Comparison of ENCODE assay signal across 9 cellular contexts in the genomic region with DNA sequence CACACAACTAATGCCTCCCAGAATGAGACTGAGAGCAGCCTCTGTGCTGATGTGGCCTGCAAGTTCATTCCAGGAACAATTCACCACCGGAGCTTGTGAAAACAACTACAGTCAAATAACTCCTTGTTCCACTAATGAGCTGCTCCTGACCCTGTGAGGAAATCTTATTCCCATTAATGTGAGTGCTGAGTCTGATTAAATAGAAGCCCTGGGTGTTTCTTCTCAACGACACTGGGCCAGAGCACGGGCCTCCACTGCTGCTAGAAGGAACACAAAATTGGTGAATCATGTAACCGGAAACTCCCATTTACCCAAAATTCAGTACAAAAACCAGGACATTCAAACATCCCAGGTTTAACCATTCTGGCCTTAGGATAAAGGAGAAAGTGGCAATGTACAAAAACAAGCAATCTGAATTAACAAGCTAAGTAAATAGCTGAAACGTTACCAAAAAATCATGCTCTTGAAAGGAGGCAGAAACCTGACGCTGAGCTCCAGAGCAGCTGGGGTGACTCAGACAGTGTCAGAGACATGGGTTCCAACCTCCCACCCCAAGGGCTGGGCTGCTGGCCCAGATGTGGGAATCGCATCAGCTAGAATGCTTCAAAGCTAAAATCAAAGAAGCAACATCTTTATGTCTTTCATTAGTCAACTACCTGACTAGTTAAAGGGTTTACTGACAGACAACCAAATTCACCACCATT. TPM values are rescaled to one million over a fixed set of nuclear protein-coding genes. Genes with fewer than 3 reads are reported as not detected.
DNase-seq lines count a peak whose midpoint lies in the region; ATAC-seq and TF ChIP-seq lines count a peak whose summit lies in the region.
"Had no signal": no experiment of that assay in that cellular context is flagged by ENCODE, and none has a peak within 500 bp of the region (broad histone marks: within the 10 kb centered on the region; RNA-seq: fewer than 3 reads in every experiment).

No MANE protein-coding gene starts in this region.

- no peaks in the 10 kb centered on the region for H3K27me3 Mint-ChIP-seq in MCF 10A (ENCODE audit: insufficient read depth, unreplicated experiment)
- H3K27me3 Mint-ChIP-seq: stimulated activated naive CD8-positive, alpha-beta T cell treated with anti-CD3 and anti-CD28 coated beads, Interleukin-15, amount 100 ng/mL, for 72 hours had no signal

- no peak overlapping the region for H3K4me3 Mint-ChIP-seq in MCF 10A (ENCODE audit: unreplicated experiment)
- H3K4me3 Mint-ChIP-seq: stimulated activated naive CD8-positive, alpha-beta T cell treated with anti-CD3 and anti-CD28 coated beads, Interleukin-15, amount 100 ng/mL, for 72 hours had no signal

- DNase-seq in LHCN-M2 (ENCODE audit: low read depth) (peak; percentile 83), MCF 10A (ENCODE audit: unreplicated experiment) (peak; percentile 78), iris pigment epithelial cell (ENCODE audit: low read depth) (peak; percentile 80), upper lobe of right lung (no peak), PC-9 (no peak), RPMI8226 (no peak), NOMO-1 (lab: John Stamatoyannopoulos, UW; ENCODE audit: unreplicated experiment in 2 of 2) (no peak)
- DNase-seq: spleen; stimulated activated naive CD8-positive, alpha-beta T cell treated with anti-CD3 and anti-CD28 coated beads, Interleukin-15, amount 100 ng/mL, for 72 hours had no signal

- POLR2A ChIA-PET in MCF 10A (lab: Yijun Ruan, JAX) (interaction anchor here (0.6 to 1.4 kb wide), 11 partner anchors 13 to 911 kb away, joined by 3 to 4 read pairs (median 3); a partner anchor contains a TSS), PC-9 (lab: Charles Lee; ENCODE audit: unreplicated experiment) (no interaction called here)

- no peaks in the 10 kb centered on the region for H3K4me1 ChIP-seq in upper lobe of right lung
- H3K4me1 ChIP-seq in PC-9 (replicated peaks; ENCODE audit: insufficient read depth), result 0 out of 2 replicates have a peak, but pooled peaks cover 4% of the 10 kb centered on the region

- H3K9me3 ChIP-seq in upper lobe of right lung (no peaks in the 10 kb centered on the region), PC-9 (ENCODE audit: insufficient read depth, low read depth) (no peaks in the 10 kb centered on the region)
- H3K9me3 ChIP-seq: spleen had no signal

- no peak overlapping the region for H3K4me2 ChIP-seq in PC-9

- H3K4me3 ChIP-seq in upper lobe of right lung, result no peak overlapping the region
- H3K4me3 ChIP-seq in PC-9, result no peak overlapping the region
- H3K4me3 ChIP-seq: spleen had no signal

- intact Hi-C loops in MCF 10A (cut with micrococcal nuclease) (loop anchor here (2.0 kb wide), 1 partner anchor 119 kb away; no protein-coding TSS in a partner anchor), upper lobe of right lung (cut with DNase I) (loop anchor here (10.0 kb wide), 1 partner anchor 381 kb away; no protein-coding TSS in a partner anchor), PC-9 (cut with micrococcal nuclease; ENCODE audit: unreplicated experiment) (no loop called here)

- BruUV-seq in MCF 10A (replicated peaks; lab: Mats Ljungman, UMichigan), result no TSS peak
- BruUV-seq in PC-9 (replicated peaks; lab: Mats Ljungman, UMichigan), result no TSS peak

- peak overlapping the region; percentile 16 for H3K27ac Mint-ChIP-seq in MCF 10A (ENCODE audit: low read depth, unreplicated experiment)
- H3K27ac Mint-ChIP-seq: stimulated activated naive CD8-positive, alpha-beta T cell treated with anti-CD3 and anti-CD28 coated beads, Interleukin-15, amount 100 ng/mL, for 72 hours had no signal

- H3K4me1 Mint-ChIP-seq in MCF 10A (ENCODE audit: insufficient read depth, unreplicated experiment), result peaks cover 17% of the 10 kb centered on the region
- H3K4me1 Mint-ChIP-seq: stimulated activated naive CD8-positive, alpha-beta T cell treated with anti-CD3 and anti-CD28 coated beads, Interleukin-15, amount 100 ng/mL, for 72 hours had no signal

- TF ChIP-seq CTCF in MCF 10A (IDR thresholded peaks at IDR 0.05; ENCODE audit: unreplicated experiment), result no peak
- TF ChIP-seq CTCF in upper lobe of right lung (IDR thresholded peaks at IDR 0.05), result no peak
- TF ChIP-seq CTCF in PC-9 (conservative IDR thresholded peaks at IDR 0.05), result no peak

- no peaks in the 10 kb centered on the region for H3F3A ChIP-seq in PC-9 (ENCODE audit: insufficient read depth, low read depth)

- no peaks in the 10 kb centered on the region for H4K20me1 ChIP-seq in PC-9 (ENCODE audit: insufficient read depth)

- H3K27ac ChIP-seq in upper lobe of right lung, result no peak overlapping the region
- no peak overlapping the region for H3K27ac ChIP-seq in PC-9
- H3K27ac ChIP-seq: spleen had no signal

- H3K27me3 ChIP-seq in upper lobe of right lung, result no peaks in the 10 kb centered on the region
- H3K27me3 ChIP-seq in PC-9 (ENCODE audit: insufficient read depth, low read depth), result no peaks in the 10 kb centered on the region
- H3K27me3 ChIP-seq: spleen had no signal

- peak; percentile 19 for ATAC-seq in upper lobe of right lung
- ATAC-seq: stimulated activated naive CD8-positive, alpha-beta T cell treated with anti-CD3 and anti-CD28 coated beads, Interleukin-15, amount 100 ng/mL, for 72 hours had no signal

- H3K9me2 ChIP-seq in PC-9 (ENCODE audit: insufficient read depth), result no peaks in the 10 kb centered on the region

- H3K36me3 Mint-ChIP-seq in MCF 10A (ENCODE audit: insufficient read depth, unreplicated experiment), result peaks cover 12% of the 10 kb centered on the region

- CTCF ChIA-PET in MCF 10A (lab: Yijun Ruan, JAX), result interaction anchor here (0.5 to 18.6 kb wide), 23 partner anchors 8 to 602 kb away, joined by 3 to 507 read pairs (median 4); a partner anchor contains a TSS
- CTCF ChIA-PET in PC-9 (lab: Charles Lee), result interaction anchor here (1.1 kb wide), 1 partner anchor 255 kb away, joined by 3 read pairs; no protein-coding TSS in a partner anchor

- H2AFZ ChIP-seq in PC-9, result no peak overlapping the region

- peaks cover 43% of the 10 kb centered on the region for H3K36me3 ChIP-seq in upper lobe of right lung
- 0 out of 2 replicates have a peak, but pooled peaks cover 8% of the 10 kb centered on the region for H3K36me3 ChIP-seq in PC-9 (ENCODE audit: low read depth)

- no peaks in the 10 kb centered on the region for H3K79me2 ChIP-seq in PC-9 (ENCODE audit: low read depth)

- H3K9me3 Mint-ChIP-seq in MCF 10A (ENCODE audit: unreplicated experiment), result no peaks in the 10 kb centered on the region

RNA-seq across cellular contexts. Expression of a gene that starts 26.7 kb away (rescaled TPM):
- 11.4 and 15.3 TPM in 2 replicates for total RNA-seq in LHCN-M2 (2014; rRNA removed)
- 24.9 TPM for polyA plus RNA-seq in LHCN-M2 (2012)
- total RNA-seq in MCF 10A (2022), result 23.4 and 26.1 TPM in 2 replicates
- total RNA-seq in upper lobe of right lung, result 37.6 TPM
- 28.7 and 34.1 TPM in 2 replicates for total RNA-seq in PC-9 (2021)

RNA-seq across cellular contexts. Expression of a gene that starts 59.9 kb away (rescaled TPM):
- total RNA-seq in LHCN-M2 (2014; rRNA removed), result 0.13 TPM in 1 of 2 replicates, not detected in the other
- polyA plus RNA-seq in LHCN-M2 (2012), result 0.02 TPM
- total RNA-seq in MCF 10A (2022), result 0.19 and 0.20 TPM in 2 replicates
- 0.29 TPM for total RNA-seq in upper lobe of right lung
- total RNA-seq in PC-9 (2021), result 0.10 TPM in 1 of 2 replicates, not detected in the other

Comparison
In these comparisons a context has a peak if more than half of its experiments do, and no peak if none do; other contexts are left out.
1. DNase-seq: peak in LHCN-M2 (single experiment), MCF 10A (single experiment) and iris pigment epithelial cell (single experiment); none in upper lobe of right lung (single experiment), PC-9 (0 of 2), RPMI8226 (single experiment) and NOMO-1 (0 of 2).